ENCODE assay signal across 1 cellular context in genomic region chr12:58920102-58920955, GRCh38.
TF ChIP-seq lines count a peak whose summit lies in the region.

Gene LRIG3, minus strand, starts transcription at chr12:58920504. Its CDS starts 269 bp downstream, at chr12:58920235.

TF ChIP-seq in HEK293, 187 proteins besides CTCF, POLR2A, EP300 and RAD21 (continued from another document and continues in another):
- TF ChIP-seq ZBTB11 (tag by site-specific recombination; conservative IDR thresholded peaks at IDR 0.05; ENCODE audit: low read depth) (no peak), ZNF776 (tag by site-specific recombination; IDR thresholded peaks at IDR 0.05; ENCODE audit: borderline replicate concordance) (no peak), ZNF311 (tag by site-specific recombination; IDR thresholded peaks at IDR 0.05; ENCODE audit: borderline replicate concordance) (no peak), ZBTB10 (tag by site-specific recombination; IDR thresholded peaks at IDR 0.05) (no peak), ZBTB17 (tag by site-specific recombination; IDR thresholded peaks at IDR 0.05) (no peak), ZNF362 (tag by site-specific recombination; IDR thresholded peaks at IDR 0.05) (no peak), GLI2 (tag by site-specific recombination; IDR thresholded peaks at IDR 0.05; ENCODE audit: borderline replicate concordance, low read depth) (0 out of 2 replicates have a peak, but pooled peaks have one; percentile 16), ZNF626 (tag by site-specific recombination; IDR thresholded peaks at IDR 0.05) (no peak), ZNF404 (tag by site-specific recombination; IDR thresholded peaks at IDR 0.05) (no peak), ZNF248 (tag by site-specific recombination; IDR thresholded peaks at IDR 0.05) (no peak), ZNF155 (tag by site-specific recombination; IDR thresholded peaks at IDR 0.05) (no peak), ZNF169 (tag by site-specific recombination; IDR thresholded peaks at IDR 0.05) (no peak), GLIS2 (tag by site-specific recombination; IDR thresholded peaks at IDR 0.05) (no peak), ZBTB44 (tag by site-specific recombination; IDR thresholded peaks at IDR 0.05) (peak; percentile 99), ZNF280C (tag by site-specific recombination; IDR thresholded peaks at IDR 0.05) (no peak), YY1 (tag by site-specific recombination; IDR thresholded peaks at IDR 0.05) (no peak), EGR2 (tag by site-specific recombination; IDR thresholded peaks at IDR 0.05; ENCODE audit: low read depth) (peak; percentile 50), ZNF548 (tag by site-specific recombination; IDR thresholded peaks at IDR 0.05) (no peak), ZNF239 (tag by site-specific recombination; IDR thresholded peaks at IDR 0.05) (no peak), ZNF426 (tag by site-specific recombination; IDR thresholded peaks at IDR 0.05) (no peak), ZFP69B (tag by site-specific recombination; IDR thresholded peaks at IDR 0.05) (no peak), ZNF221 (tag by site-specific recombination; IDR thresholded peaks at IDR 0.05; ENCODE audit: borderline replicate concordance) (no peak), ZNF146 (tag by site-specific recombination; IDR thresholded peaks at IDR 0.05) (no peak), SP3 (tag by site-specific recombination; IDR thresholded peaks at IDR 0.05) (peak; percentile 31; the same call in 1 of the 2 replicates), ZBTB26 (tag by site-specific recombination; optimal IDR thresholded peaks at IDR 0.05) (peak; percentile 98), ZNF660 (tag by site-specific recombination; IDR thresholded peaks at IDR 0.05) (peak; percentile 80; the same call in 1 of the 2 replicates), WT1 (tag by site-specific recombination; IDR thresholded peaks at IDR 0.05) (0 out of 2 replicates have a peak, but pooled peaks have one; percentile 47), MYNN (tag by site-specific recombination; IDR thresholded peaks at IDR 0.05; ENCODE audit: borderline replicate concordance) (no peak), ZNF510 (tag by site-specific recombination; IDR thresholded peaks at IDR 0.05; ENCODE audit: insufficient replicate concordance) (no peak), ZNF18 (tag by site-specific recombination; IDR thresholded peaks at IDR 0.05) (no peak), YY2 (tag by site-specific recombination; IDR thresholded peaks at IDR 0.05) (no peak), ZNF791 (tag by site-specific recombination; IDR thresholded peaks at IDR 0.05) (no peak), ZNF148 (tag by site-specific recombination; IDR thresholded peaks at IDR 0.05; ENCODE audit: borderline replicate concordance) (no peak), ZFP41 (tag by site-specific recombination; IDR thresholded peaks at IDR 0.05; ENCODE audit: borderline replicate concordance) (no peak), ZNF449 (tag by site-specific recombination; IDR thresholded peaks at IDR 0.05) (no peak), ZFHX2 (tag by site-specific recombination; conservative IDR thresholded peaks at IDR 0.05) (peak; percentile 64)
